In genomic region chr1:221459558-221459957, GRCh38 we compare ENCODE assay signal across 2 cellular contexts.
TF ChIP-seq lines count a peak whose summit lies in the region.

No MANE protein-coding gene starts in this region.

TF ChIP-seq in SK-N-SH, 30 proteins besides CTCF, POLR2A, EP300 and RAD21:
- TF ChIP-seq SMC3 (IDR thresholded peaks at IDR 0.05; ENCODE audit: low read depth, low read length) (no peak), TCF12 (IDR thresholded peaks at IDR 0.05) (no peak)

TF ChIP-seq in SK-N-SH treated with all-trans-retinoic acid at 6 μM for 48 hours, 23 proteins besides CTCF, POLR2A, EP300 and RAD21:
- TF ChIP-seq, protein P1, sequence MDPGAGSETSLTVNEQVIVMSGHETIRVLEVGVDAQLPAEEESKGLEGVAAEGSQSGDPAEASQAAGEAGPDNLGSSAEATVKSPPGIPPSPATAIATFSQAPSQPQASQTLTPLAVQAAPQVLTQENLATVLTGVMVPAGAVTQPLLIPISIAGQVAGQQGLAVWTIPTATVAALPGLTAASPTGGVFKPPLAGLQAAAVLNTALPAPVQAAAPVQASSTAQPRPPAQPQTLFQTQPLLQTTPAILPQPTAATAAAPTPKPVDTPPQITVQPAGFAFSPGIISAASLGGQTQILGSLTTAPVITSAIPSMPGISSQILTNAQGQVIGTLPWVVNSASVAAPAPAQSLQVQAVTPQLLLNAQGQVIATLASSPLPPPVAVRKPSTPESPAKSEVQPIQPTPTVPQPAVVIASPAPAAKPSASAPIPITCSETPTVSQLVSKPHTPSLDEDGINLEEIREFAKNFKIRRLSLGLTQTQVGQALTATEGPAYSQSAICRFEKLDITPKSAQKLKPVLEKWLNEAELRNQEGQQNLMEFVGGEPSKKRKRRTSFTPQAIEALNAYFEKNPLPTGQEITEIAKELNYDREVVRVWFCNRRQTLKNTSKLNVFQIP (CRISPR knock-in tag; IDR thresholded peaks at IDR 0.05; ENCODE audit: borderline replicate concordance, low read depth), result no peak
- no peak for TF ChIP-seq OSR1 (CRISPR knock-in tag; IDR thresholded peaks at IDR 0.05)
- no peak for TF ChIP-seq ARNTL (CRISPR knock-in tag; IDR thresholded peaks at IDR 0.05; ENCODE audit: borderline replicate concordance, low read depth)
- TF ChIP-seq ESRRG (CRISPR knock-in tag; IDR thresholded peaks at IDR 0.05), result no peak
- TF ChIP-seq CREB5 (CRISPR knock-in tag; IDR thresholded peaks at IDR 0.05; ENCODE audit: low read depth), result no peak
